ENCODE assay signal across 19 cellular contexts in genomic region chr6:40400738-40401137, GRCh38.
"Had no signal": no experiment of that assay in that cellular context is flagged by ENCODE, and none has a peak within 500 bp of the region (broad histone marks: within the 10 kb centered on the region; RNA-seq: fewer than 3 reads in every experiment).

No MANE protein-coding gene starts in this region.

- H3K36me3 ChIP-seq: MG63, Peyer's patch, SJCRH30 had no signal

- ATAC-seq: Right ventricle myocardium inferior, SK-N-SH treated with all-trans-retinoic acid at 6 μM for 48 hours had no signal

- H3K27ac ChIP-seq: PC-9, Peyer's patch, SJCRH30 had no signal

- H3K4me3 ChIP-seq: MG63, PC-9, Peyer's patch, SJCRH30 had no signal

- DNase-seq: Karpas-422, KBM-7, MG63, NCI-H1092, NCI-H1417 treated with DMSO at 0.1 percent for 48 hours, NCI-H146, NCI-H1694 treated with DMSO at 0.1 percent for 48 hours, NCI-H2081 treated with DMSO at 0.1 percent for 48 hours, NCI-H2171, NCI-H226, NCI-H446, NCI-H510A, NCI-H524 treated with DMSO at 0.1 percent for 48 hours, OCI-M1, PC-9, Peyer's patch, SJCRH30 had no signal

- H3K9me3 ChIP-seq: MG63, Peyer's patch, SJCRH30 had no signal
